ENCODE assay signal across 8 cellular contexts in the genomic region with DNA sequence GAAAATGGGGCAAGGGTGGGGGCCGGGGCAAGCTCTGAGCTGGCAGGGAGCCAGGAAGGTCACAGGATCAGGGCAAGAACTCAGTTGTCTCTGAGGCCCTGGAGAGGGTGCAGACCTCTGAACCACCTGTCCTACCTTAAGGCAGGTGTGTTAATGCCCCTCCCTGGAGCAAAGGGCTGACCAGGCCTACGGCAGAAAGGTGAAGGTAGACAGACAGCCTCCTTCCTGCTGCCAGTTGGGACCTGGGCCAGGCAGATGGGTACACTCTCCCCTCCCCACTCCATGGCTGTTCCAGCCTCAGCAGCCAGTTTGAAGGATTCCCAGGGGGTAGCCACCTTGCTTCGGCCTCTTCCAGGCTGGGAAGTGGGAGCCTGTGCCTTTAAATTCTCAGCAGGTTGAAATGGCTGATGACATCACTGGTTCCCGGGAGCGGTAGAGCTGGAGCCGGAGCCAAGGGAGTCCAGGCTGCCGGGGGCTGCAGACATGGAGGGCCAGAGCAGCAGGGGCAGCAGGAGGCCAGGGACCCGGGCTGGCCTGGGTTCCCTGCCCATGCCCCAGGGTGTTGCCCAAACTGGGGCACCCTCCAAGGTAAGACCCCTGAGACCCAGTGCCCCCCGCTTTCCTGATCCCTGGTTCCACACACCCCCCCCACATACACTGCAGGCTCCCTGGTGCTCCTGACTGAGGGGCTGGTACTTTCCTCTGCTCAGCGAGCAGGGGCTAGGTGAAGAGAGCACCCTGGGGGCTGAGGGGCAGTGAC. TPM values are rescaled to one million over a fixed set of nuclear protein-coding genes. Genes with fewer than 3 reads are reported as not detected.
DNase-seq lines count a peak whose midpoint lies in the region; ATAC-seq and TF ChIP-seq lines count a peak whose summit lies in the region.

A gene with protein sequence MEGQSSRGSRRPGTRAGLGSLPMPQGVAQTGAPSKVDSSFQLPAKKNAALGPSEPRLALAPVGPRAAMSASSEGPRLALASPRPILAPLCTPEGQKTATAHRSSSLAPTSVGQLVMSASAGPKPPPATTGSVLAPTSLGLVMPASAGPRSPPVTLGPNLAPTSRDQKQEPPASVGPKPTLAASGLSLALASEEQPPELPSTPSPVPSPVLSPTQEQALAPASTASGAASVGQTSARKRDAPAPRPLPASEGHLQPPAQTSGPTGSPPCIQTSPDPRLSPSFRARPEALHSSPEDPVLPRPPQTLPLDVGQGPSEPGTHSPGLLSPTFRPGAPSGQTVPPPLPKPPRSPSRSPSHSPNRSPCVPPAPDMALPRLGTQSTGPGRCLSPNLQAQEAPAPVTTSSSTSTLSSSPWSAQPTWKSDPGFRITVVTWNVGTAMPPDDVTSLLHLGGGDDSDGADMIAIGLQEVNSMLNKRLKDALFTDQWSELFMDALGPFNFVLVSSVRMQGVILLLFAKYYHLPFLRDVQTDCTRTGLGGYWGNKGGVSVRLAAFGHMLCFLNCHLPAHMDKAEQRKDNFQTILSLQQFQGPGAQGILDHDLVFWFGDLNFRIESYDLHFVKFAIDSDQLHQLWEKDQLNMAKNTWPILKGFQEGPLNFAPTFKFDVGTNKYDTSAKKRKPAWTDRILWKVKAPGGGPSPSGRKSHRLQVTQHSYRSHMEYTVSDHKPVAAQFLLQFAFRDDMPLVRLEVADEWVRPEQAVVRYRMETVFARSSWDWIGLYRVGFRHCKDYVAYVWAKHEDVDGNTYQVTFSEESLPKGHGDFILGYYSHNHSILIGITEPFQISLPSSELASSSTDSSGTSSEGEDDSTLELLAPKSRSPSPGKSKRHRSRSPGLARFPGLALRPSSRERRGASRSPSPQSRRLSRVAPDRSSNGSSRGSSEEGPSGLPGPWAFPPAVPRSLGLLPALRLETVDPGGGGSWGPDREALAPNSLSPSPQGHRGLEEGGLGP (plus strand): TSS at position 435 of the 760 bp plus-strand sequence. CDS start 49 bp downstream, at position 484.

- H3K27ac ChIP-seq in HCT116 (ENCODE audit: low read depth, low read length) = peak within 1 kb of the TSS; percentile 47; the same call in 1 of the 2 replicates
- H3K27ac ChIP-seq in PC-3 (ENCODE audit: low read length) = no peak within 1 kb of the TSS
- H3K27ac ChIP-seq in mucosa of rectum (ENCODE audit: low read depth in 2 of 2, low read length in 2 of 2) = peak within 1 kb of the TSS; percentile 89 to 92

- H3K9me3 ChIP-seq in HCT116 (ENCODE audit: control insufficient read depth in 1 of 2, insufficient read depth in 1 of 2, low read depth in 1 of 2, low read length in 2 of 2) (no peaks in the 10 kb centered on the region), PC-3 (ENCODE audit: low read length) (no peaks in the 10 kb centered on the region), mucosa of rectum (ENCODE audit: control insufficient read depth in 2 of 2, low read length in 2 of 2) (no peaks in the 10 kb centered on the region)

- TF ChIP-seq POLR2A in HCT116 (IDR thresholded peaks at IDR 0.05; ENCODE audit: borderline replicate concordance, extremely low read depth, insufficient read depth, insufficient read length) = peak; percentile 53

- no peaks in the 10 kb centered on the region for H3K9me2 ChIP-seq in HCT116 (ENCODE audit: insufficient read depth)
- no peaks in the 10 kb centered on the region for H3K9me2 ChIP-seq in PC-3 (replicated peaks; ENCODE audit: low read length)

- TF ChIP-seq CTCF in HCT116 (IDR thresholded peaks at IDR 0.05 in 2 of 3, conservative IDR thresholded peaks at IDR 0.05 in 1 of 3; ENCODE audit: borderline replicate concordance in 1 of 3, insufficient read depth in 1 of 3, low read depth in 2 of 3, low read length in 2 of 3) = no peak
- TF ChIP-seq CTCF in PC-3 (conservative IDR thresholded peaks at IDR 0.05; ENCODE audit: low read depth, low read length) = no peak
- TF ChIP-seq CTCF in epithelial cell of esophagus (IDR thresholded peaks at IDR 0.05; ENCODE audit: insufficient read depth, low read depth, low read length, missing control alignments) = no peak

- peak within 1 kb of the TSS; percentile 55 for H2AFZ ChIP-seq in HCT116 (ENCODE audit: low read depth, low read length, poor library complexity, severe bottlenecking)
- peak within 1 kb of the TSS; percentile 70 for H2AFZ ChIP-seq in PC-3 (ENCODE audit: low read length)

- intact Hi-C loops in HCT116 (cut with micrococcal nuclease) (no loop called here), PC-3 (cut with micrococcal nuclease) (no loop called here)

- no TSS peak for BruUV-seq in HCT116 (replicated peaks; lab: Mats Ljungman, UMichigan)
- no TSS peak for BruUV-seq in PC-3 (replicated peaks; lab: Mats Ljungman, UMichigan)

- H3F3A ChIP-seq in PC-3 (ENCODE audit: low read length, unreplicated experiment) = no peaks in the 10 kb centered on the region

- H4K20me1 ChIP-seq in HCT116 (ENCODE audit: insufficient read depth) = no peaks in the 10 kb centered on the region
- no peaks in the 10 kb centered on the region for H4K20me1 ChIP-seq in PC-3 (ENCODE audit: low read length)

- POLR2A ChIA-PET in HCT116 (lab: Charles Lee) = interaction anchor here (0.9 to 1.5 kb wide), 2 partner anchors 15 to 42 kb away, joined by 3 to 6 read pairs; partner anchors contain the start of genes SELENOM and SMTN
- POLR2A ChIA-PET in PC-3 (lab: Charles Lee; ENCODE audit: unreplicated experiment) = no interaction called here

- peaks cover 9 to 25% of the 10 kb centered on the region in 2 experiments for H3K4me1 ChIP-seq in HCT116 (ENCODE audit: control insufficient read depth in 1 of 2, insufficient read depth in 2 of 2, low read length in 2 of 2)
- 0 out of 2 replicates have a peak, but pooled peaks cover 4% of the 10 kb centered on the region for H3K4me1 ChIP-seq in PC-3 (ENCODE audit: insufficient read depth, low read length)
- peaks cover 12 to 24% of the 10 kb centered on the region in 2 donors for H3K4me1 ChIP-seq in mucosa of rectum (ENCODE audit: control insufficient read depth in 2 of 2, insufficient read depth in 2 of 2, low read length in 2 of 2)

- H3K36me3 ChIP-seq in HCT116 (ENCODE audit: control insufficient read depth in 1 of 2, insufficient read depth in 2 of 2, low read length in 2 of 2) = no peaks in the 10 kb centered on the region
- H3K36me3 ChIP-seq in PC-3 (ENCODE audit: low read depth, low read length) = no peaks in the 10 kb centered on the region
- no peaks in the 10 kb centered on the region for H3K36me3 ChIP-seq in mucosa of rectum (ENCODE audit: control insufficient read depth in 2 of 2, insufficient read depth in 2 of 2, low read length in 2 of 2)

- H3K9ac ChIP-seq in HCT116 (ENCODE audit: low read length) (peak within 1 kb of the TSS; percentile 56), PC-3 (ENCODE audit: low read length) (0 out of 2 replicates have a peak within 1 kb of the TSS, but pooled peaks have one; percentile 20), mucosa of rectum (ENCODE audit: low read depth in 1 of 2, low read length in 2 of 2) (peak within 1 kb of the TSS; percentile 81 to 87)

- H3K4me3 ChIP-seq in HCT116 (replicated peaks in 1 of 2; ENCODE audit: low read depth in 1 of 2, low read length in 2 of 2) (peak within 1 kb of the TSS; percentile 70 to 73), PC-3 (ENCODE audit: low read length) (peak within 1 kb of the TSS; percentile 66), epithelial cell of esophagus (ENCODE audit: low read length) (peak within 1 kb of the TSS; percentile 54), mucosa of rectum (ENCODE audit: low read length in 2 of 2) (peak within 1 kb of the TSS; percentile 74)

- H3K79me2 ChIP-seq in HCT116 (ENCODE audit: insufficient read depth, low read length) (no peaks in the 10 kb centered on the region), PC-3 (ENCODE audit: low read length) (no peaks in the 10 kb centered on the region)

- CTCF ChIA-PET in HCT116 (lab: Charles Lee) = interaction anchor here (2.5 kb wide), 1 partner anchor 15 kb away, joined by 12 read pairs; the partner anchor contains the start of gene SELENOM
- CTCF ChIA-PET in PC-3 (lab: Charles Lee) = no interaction called here

- TF ChIP-seq RAD21 in HCT116 (IDR thresholded peaks at IDR 0.05; ENCODE audit: low read depth) = no peak

- RAD21 ChIA-PET in HCT116 (lab: Charles Lee; ENCODE audit: low non-redundant PET in 1 of 2, low total read pairs in 2 of 2, uncharacterized antibody in 2 of 2, unreplicated experiment in 2 of 2) = no interaction called here

- DNase-seq in HCT116 (ENCODE audit: low read depth, low spot score) (peak; percentile 44), PC-3 (peak; percentile 44), epithelial cell of esophagus (ENCODE audit: low read depth) (peak; percentile 67), CD1c-positive myeloid dendritic cell (ENCODE audit: extremely low spot score) (no peak)

- peak within 1 kb of the TSS; percentile 81 for H3K4me2 ChIP-seq in HCT116 (ENCODE audit: low read length)
- peak within 1 kb of the TSS; percentile 81 for H3K4me2 ChIP-seq in PC-3 (ENCODE audit: low read length)

- ATAC-seq in HCT116 (peak; percentile 93), PC-3 (peak; percentile 95), GM21423 (IDR thresholded peaks at IDR 0.05; ENCODE audit: unreplicated experiment) (no peak), HG03565 (IDR thresholded peaks at IDR 0.05; ENCODE audit: unreplicated experiment) (no peak), GM21737 (IDR thresholded peaks at IDR 0.05; ENCODE audit: unreplicated experiment) (no peak)

- H3K27me3 ChIP-seq in HCT116 (ENCODE audit: insufficient read depth, low read length) (no peaks in the 10 kb centered on the region), PC-3 (ENCODE audit: low read length) (no peaks in the 10 kb centered on the region), mucosa of rectum (ENCODE audit: control insufficient read depth in 2 of 2, insufficient read depth in 2 of 2, low read length in 2 of 2) (no peaks in the 10 kb centered on the region)

TF ChIP-seq in HCT116, 20 proteins besides CTCF, POLR2A, EP300 and RAD21:
- TF ChIP-seq CBX3 (IDR thresholded peaks at IDR 0.05; ENCODE audit: low read depth) (no peak), POLR2AphosphoS5 (IDR thresholded peaks at IDR 0.05; ENCODE audit: low read depth, low read length) (peak; percentile 77), ZFX (IDR thresholded peaks at IDR 0.05) (no peak), SIN3A (IDR thresholded peaks at IDR 0.05; ENCODE audit: low read depth) (no peak)
- TF ChIP-seq, protein P1, sequence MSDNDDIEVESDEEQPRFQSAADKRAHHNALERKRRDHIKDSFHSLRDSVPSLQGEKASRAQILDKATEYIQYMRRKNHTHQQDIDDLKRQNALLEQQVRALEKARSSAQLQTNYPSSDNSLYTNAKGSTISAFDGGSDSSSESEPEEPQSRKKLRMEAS (IDR thresholded peaks at IDR 0.05) = 0 out of 2 replicates have a peak, but pooled peaks have one; percentile 21

RNA-seq across cellular contexts. Expression of the gene that starts here (rescaled TPM):
- total RNA-seq in HCT116 (2021; ENCODE audit: unreplicated experiment) (8.9 TPM), PC-3 (2014; rRNA removed) (2.1 and 3.1 TPM in 2 replicates)
- 9.9 and 10.7 TPM in 2 replicates for polyA plus RNA-seq in HCT116 (2012)

Comparison
In these comparisons a context has a peak if more than half of its experiments do, and no peak if none do; other contexts are left out.
1. ATAC-seq: peak in HCT116 (single experiment) and PC-3 (single experiment); none in GM21423 (single experiment), HG03565 (single experiment) and GM21737 (single experiment).
2. H3K9ac ChIP-seq: peak in every context shown above with its lines; median percentile 84 in mucosa of rectum; 56 in HCT116; 20 in PC-3.
3. Peak in every context shown above with its lines, with median percentiles within 50 percentile points of each other: H3K4me3 ChIP-seq.